ENCODE assay signal across 15 cellular contexts in genomic region chr6:125169058-125169457, GRCh38. TPM values are rescaled to one million over a fixed set of nuclear protein-coding genes. Genes with fewer than 3 reads are reported as not detected.
DNase-seq lines count a peak whose midpoint lies in the region; ATAC-seq and TF ChIP-seq lines count a peak whose summit lies in the region.
"Had no signal": no experiment of that assay in that cellular context is flagged by ENCODE, and none has a peak within 500 bp of the region (broad histone marks: within the 10 kb centered on the region; RNA-seq: fewer than 3 reads in every experiment).

No MANE protein-coding gene starts in this region.

- no peaks in the 10 kb centered on the region for H3K9me2 ChIP-seq in PC-3 (replicated peaks; ENCODE audit: low read length)

- no peak overlapping the region for H3K4me2 ChIP-seq in PC-3 (ENCODE audit: low read length)

- POLR2A ChIA-PET in PC-3 (lab: Charles Lee; ENCODE audit: unreplicated experiment): no interaction called here

- in situ Hi-C loops in transverse colon (cut with MboI; ENCODE audit: low pct_ligation_motif_present in 1 of 4, low pct_unique_long_range_greater_than_20kb in 1 of 4, low sequenced_read_pairs in 3 of 4): loop anchor here in 3 of 4 donors (10.0 to 25.0 kb wide), 2 partner anchors 126 to 593 kb away; no protein-coding TSS in a partner anchor

- H3F3A ChIP-seq in PC-3 (ENCODE audit: low read length, unreplicated experiment): no peaks in the 10 kb centered on the region

- no peaks in the 10 kb centered on the region for H3K79me2 ChIP-seq in PC-3 (ENCODE audit: low read length)

- H3K9ac ChIP-seq in PC-3 (ENCODE audit: low read length): no peak overlapping the region

- CTCF ChIA-PET in PC-3 (lab: Charles Lee): no interaction called here

- TF ChIP-seq POLR2A in testis (IDR thresholded peaks at IDR 0.05): no peak
- TF ChIP-seq POLR2A in transverse colon (IDR thresholded peaks at IDR 0.05): no peak

- H3K4me1 ChIP-seq in PC-3 (ENCODE audit: insufficient read depth, low read length): 0 out of 2 replicates have a peak, but pooled peaks cover 12% of the 10 kb centered on the region
- H3K4me1 ChIP-seq in left ventricle myocardium inferior: peaks cover 5% of the 10 kb centered on the region
- no peaks in the 10 kb centered on the region for H3K4me1 ChIP-seq in testis
- no peaks in the 10 kb centered on the region for H3K4me1 ChIP-seq in transverse colon

- no peaks in the 10 kb centered on the region for H4K20me1 ChIP-seq in PC-3 (ENCODE audit: low read length)

- H3K9me3 ChIP-seq in PC-3 (ENCODE audit: low read length): no peaks in the 10 kb centered on the region
- H3K9me3 ChIP-seq in left ventricle myocardium inferior (replicated peaks): no peaks in the 10 kb centered on the region
- H3K9me3 ChIP-seq in testis: no peaks in the 10 kb centered on the region
- no peaks in the 10 kb centered on the region for H3K9me3 ChIP-seq in transverse colon

- H3K27me3 ChIP-seq in PC-3 (ENCODE audit: low read length) (no peaks in the 10 kb centered on the region), left ventricle myocardium inferior (ENCODE audit: low read depth) (no peaks in the 10 kb centered on the region), testis (no peaks in the 10 kb centered on the region), transverse colon (no peaks in the 10 kb centered on the region)

- no peak for TF ChIP-seq EP300 in transverse colon (IDR thresholded peaks at IDR 0.05; ENCODE audit: low read depth)

- DNase-seq in PC-3 (peak; percentile 28), coronary artery (ENCODE audit: low spot score) (no peak), left ventricle myocardium inferior (no peak), testis (peak; percentile 44), cortex of kidney (lab: John Stamatoyannopoulos, UW) (no peak), transverse colon (no peak)
- DNase-seq: activated CD8-positive, alpha-beta memory T cell treated with anti-CD3 and anti-CD28 coated beads, Interleukin-2, amount 50 U/mL, for 4 hours; activated gamma-delta T cell treated with Interleukin-2 at 50 U/mL for 16 hours; effector CD8-positive, alpha-beta T cell; MV-4-11; natural killer cell; NCI-H1930; NCI-H510A; retina had no signal

- ATAC-seq in PC-3 (peak; percentile 87), GM21737 (IDR thresholded peaks at IDR 0.05; ENCODE audit: unreplicated experiment) (no peak)
- ATAC-seq: natural killer cell had no signal

- H3K27ac ChIP-seq in PC-3 (ENCODE audit: low read length): no peak overlapping the region
- H3K27ac ChIP-seq in coronary artery: peak overlapping the region; percentile 44 to 63
- peak overlapping the region; percentile 33 for H3K27ac ChIP-seq in left ventricle myocardium inferior (replicated peaks)
- H3K27ac ChIP-seq in testis: no peak overlapping the region
- H3K27ac ChIP-seq in transverse colon: no peak overlapping the region

- 59 to 76% methylated on average over 3 of the region's 3 CpGs for WGBS in testis, 2 donors
- WGBS in transverse colon (ENCODE audit: low coverage in 1 of 2), 2 donors: 70 to 72% methylated on average over 2 to 3 of the region's 3 CpGs

- H3K4me3 ChIP-seq in PC-3 (ENCODE audit: low read length) (no peak overlapping the region), coronary artery (no peak overlapping the region), left ventricle myocardium inferior (no peak overlapping the region), testis (no peak overlapping the region), transverse colon (no peak overlapping the region)

- H2AFZ ChIP-seq in PC-3 (ENCODE audit: low read length): no peak overlapping the region

- TF ChIP-seq CTCF in PC-3 (conservative IDR thresholded peaks at IDR 0.05; ENCODE audit: low read depth, low read length) (no peak), coronary artery (IDR thresholded peaks at IDR 0.05) (no peak), left ventricle myocardium inferior (IDR thresholded peaks at IDR 0.05; ENCODE audit: borderline replicate concordance) (no peak), testis (IDR thresholded peaks at IDR 0.05) (no peak), transverse colon (IDR thresholded peaks at IDR 0.05) (no peak)

- no TSS peak for BruUV-seq in PC-3 (replicated peaks; lab: Mats Ljungman, UMichigan)

- intact Hi-C loops in PC-3 (cut with micrococcal nuclease): no loop called here
- intact Hi-C loops in left ventricle myocardium inferior (cut with micrococcal nuclease): no loop called here
- intact Hi-C loops in testis (cut with DNase I; ENCODE audit: low total_unique reads): no loop called here
- intact Hi-C loops in transverse colon (cut with DNase I; ENCODE audit: low total_unique reads): no loop called here

- H3K36me3 ChIP-seq in PC-3 (ENCODE audit: low read depth, low read length): no peaks in the 10 kb centered on the region
- H3K36me3 ChIP-seq in left ventricle myocardium inferior: no peaks in the 10 kb centered on the region
- H3K36me3 ChIP-seq in testis (ENCODE audit: low read depth, missing control alignments): no peaks in the 10 kb centered on the region
- no peaks in the 10 kb centered on the region for H3K36me3 ChIP-seq in transverse colon

RNA-seq across cellular contexts. Expression of gene TPD52L1, which starts 15.5 kb away (rescaled TPM):
- 39.4 and 41.4 TPM in 2 replicates for total RNA-seq in PC-3 (2014; rRNA removed)
- total RNA-seq in left ventricle myocardium inferior: 64.0 TPM
- 10 to 100 TPM; 20.6 to 22.5 TPM for total RNA-seq in testis
- polyA plus RNA-seq in testis (ENCODE audit: insufficient read depth, low read depth, low replicate concordance): 22.1 TPM
- total RNA-seq in transverse colon: 10 to 100 TPM in 3 of 4 donors, 1 to 10 TPM in 1; 2.6 to 96.5 (median 25.2) TPM

Comparison
In these comparisons a context has a peak if more than half of its experiments do, and no peak if none do; other contexts are left out.
1. DNase-seq: peak in PC-3 (single experiment) and testis (single experiment); none in coronary artery (single experiment), left ventricle myocardium inferior (single experiment), cortex of kidney (single experiment) and transverse colon (single experiment).
2. H3K27ac ChIP-seq: peak in coronary artery (2 of 2) and left ventricle myocardium inferior (single experiment); none in PC-3 (single experiment), testis (0 of 2) and transverse colon (0 of 4).